In genomic region chr14:74762917-74763802, GRCh38 we compare ENCODE assay signal across 8 cellular contexts. TPM values are rescaled to one million over a fixed set of nuclear protein-coding genes. Genes with fewer than 3 reads are reported as not detected.
A peak's percentile ranks its signal among the peaks of the same experiment; 100 is the strongest.
DNase-seq lines count a peak whose midpoint lies in the region; TF ChIP-seq lines count a peak whose summit lies in the region.

YLPM1 (plus strand) TSS chr14:74763316; CDS start chr14:74763490, 174 bp downstream.

- no peaks in the 10 kb centered on the region for H3K9me3 ChIP-seq in SK-N-MC (ENCODE audit: low read depth, low read length)

- peak within 1 kb of the TSS; percentile 99 for H3K9ac ChIP-seq in SK-N-MC (ENCODE audit: insufficient read length)

- H3K27ac ChIP-seq in SK-N-MC (peak within 1 kb of the TSS; percentile 92), temporal lobe (ENCODE audit: low read depth, low read length) (peak within 1 kb of the TSS; percentile 36)

- peaks cover 28% of the 10 kb centered on the region for H3K36me3 ChIP-seq in SK-N-MC (ENCODE audit: insufficient read depth, low read length)

- TF ChIP-seq CTCF in HFF-Myc (IDR thresholded peaks at IDR 0.05; ENCODE audit: low read depth, low read length, missing control alignments): peak; percentile 39

- H3K4me3 ChIP-seq in HFF-Myc (replicated peaks; ENCODE audit: low read depth, low read length): peak within 1 kb of the TSS; percentile 82
- peak within 1 kb of the TSS; percentile 86 for H3K4me3 ChIP-seq in SK-N-MC

- DNase-seq in GM04504 (ENCODE audit: low read depth) (peak; percentile 94), HFF-Myc (ENCODE audit: extremely low read depth, low read depth) (peak; percentile 96), NAMALWA (ENCODE audit: low spot score) (peak; percentile 92), SK-N-MC (ENCODE audit: low read depth, low spot score) (peak; percentile 96), germinal center (ENCODE audit: low spot score) (peak; percentile 93), nucleus accumbens (lab: John Stamatoyannopoulos, UW) (peak in 55 of 56 donors; percentile 44 to 94 (median 88))
- DNase-seq in activated naive CD4-positive, alpha-beta T cell treated with anti-CD3 and anti-CD28 coated beads, Interleukin-2, amount 50 U/mL, for 16 hours: peak; percentile 90

RNA-seq across cellular contexts. Expression of gene YLPM1, which starts in this region (rescaled TPM):
- total RNA-seq in temporal lobe: 96.1 TPM

Comparison
In these comparisons a context has a peak if more than half of its experiments do, and no peak if none do; other contexts are left out.
1. Peak in every context shown above with its lines: DNase-seq, H3K4me3 ChIP-seq and H3K27ac ChIP-seq.